In the genomic region with DNA sequence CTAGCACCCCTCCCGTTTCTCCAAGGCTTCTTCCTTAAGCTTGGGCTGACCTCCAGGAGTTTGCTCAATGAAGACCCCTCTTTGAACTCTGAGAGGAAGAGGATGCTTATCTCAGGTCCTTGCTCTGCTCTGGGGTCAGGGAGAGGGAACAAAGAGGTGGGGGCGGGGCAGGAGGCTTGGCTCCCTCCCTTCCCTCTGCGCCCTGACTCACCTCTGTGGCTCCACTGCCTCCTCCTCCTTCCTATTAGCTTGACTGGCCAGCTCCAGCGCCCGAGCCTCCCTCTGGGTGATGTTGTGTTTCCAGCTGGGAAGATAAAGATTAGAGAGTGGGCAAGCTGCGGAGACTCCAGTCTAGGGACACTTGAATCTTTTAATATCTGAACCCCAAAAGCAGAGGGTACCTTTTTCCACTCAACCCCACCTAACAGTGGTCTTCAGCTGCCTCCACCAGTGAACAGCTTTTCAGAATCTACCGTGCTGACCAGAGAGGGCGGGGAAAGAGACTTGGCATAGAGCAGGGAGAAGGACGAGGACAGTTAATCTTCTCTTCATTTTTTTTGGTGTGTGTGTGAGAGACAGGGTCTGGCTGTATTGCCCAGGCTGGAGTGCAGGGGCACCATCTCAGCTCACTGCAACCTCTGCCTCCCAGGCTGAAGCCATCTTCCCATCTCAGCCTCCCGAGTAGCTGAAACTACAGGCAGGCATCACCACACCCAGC, we compare ENCODE assay signal across 12 cellular contexts. TPM values are rescaled to one million over a fixed set of nuclear protein-coding genes. Genes with fewer than 3 reads are reported as not detected.
DNase-seq lines count a peak whose midpoint lies in the region; ATAC-seq, FAIRE-seq and TF ChIP-seq lines count a peak whose summit lies in the region.
"Had no signal": no experiment of that assay in that cellular context is flagged by ENCODE, and none has a peak within 500 bp of the region (broad histone marks: within the 10 kb centered on the region; RNA-seq: fewer than 3 reads in every experiment).

No MANE protein-coding gene starts in this region.

- TF ChIP-seq CTCF in Panc1 (IDR thresholded peaks at IDR 0.05) (no peak), endothelial cell of umbilical vein (IDR thresholded peaks at IDR 0.05; ENCODE audit: extremely low read depth in 1 of 2, insufficient read depth in 1 of 2, low read depth in 1 of 2, low read length in 2 of 2) (no peak), neural progenitor cell (IDR thresholded peaks at IDR 0.05) (no peak)

- H3K9ac ChIP-seq in endothelial cell of umbilical vein (replicated peaks; ENCODE audit: extremely low read depth, insufficient read depth, low read length): no peak overlapping the region
- no peak overlapping the region for H3K9ac ChIP-seq in neural progenitor cell

- DNase-seq in GM04504 (ENCODE audit: low read depth) (peak; percentile 33), Panc1 (ENCODE audit: low read depth, low spot score) (no peak), endothelial cell of umbilical vein (ENCODE audit: low read depth, low spot score) (peak; percentile 40), neural progenitor cell (ENCODE audit: low spot score) (peak; percentile 56), NCI-H1417 treated with DMSO at 0.1 percent for 48 hours (lab: John Stamatoyannopoulos, UW) (no peak), NCI-H1436 treated with DMSO at 0.1 percent for 48 hours (lab: John Stamatoyannopoulos, UW) (no peak), activated T-cell treated with anti-CD3 and anti-CD28 coated beads for 4 hours (no peak)
- no peak for DNase-seq in effector CD8-positive, alpha-beta T cell (lab: John Stamatoyannopoulos, UW)
- DNase-seq: NCI-H2171 had no signal

- H3K27me3 Mint-ChIP-seq in neural progenitor cell (ENCODE audit: insufficient read depth, low read depth): peaks cover 10% of the 10 kb centered on the region

- H3K27me3 ChIP-seq in Panc1 (ENCODE audit: control insufficient read depth, insufficient read depth, low read length) (no peaks in the 10 kb centered on the region), endothelial cell of umbilical vein (ENCODE audit: control insufficient read depth in 2 of 2, insufficient read depth in 2 of 2, low read length in 2 of 2) (no peaks in the 10 kb centered on the region), neural progenitor cell (no peaks in the 10 kb centered on the region)

- H3F3A ChIP-seq in neural progenitor cell (ENCODE audit: low read depth): peaks cover 26% of the 10 kb centered on the region

- H3K27ac ChIP-seq in Panc1 (ENCODE audit: low read length) (peak overlapping the region; percentile 25), endothelial cell of umbilical vein (ENCODE audit: insufficient read depth, low read depth, low read length) (no peak overlapping the region), neural progenitor cell (no peak overlapping the region)
- H3K27ac ChIP-seq: HL-60 had no signal

- intact Hi-C loops in Panc1 (cut with micrococcal nuclease; ENCODE audit: unreplicated experiment): no loop called here
- intact Hi-C loops in endothelial cell of umbilical vein (cut with micrococcal nuclease): no loop called here

- no peaks in the 10 kb centered on the region for H3K9me3 Mint-ChIP-seq in neural progenitor cell
- H3K9me3 Mint-ChIP-seq: T-helper 1 cell treated with Interleukin-12 subunit alpha and Interleukin-12 subunit beta and Interleukin-4 antibody, amounts not matched to agents 30 μg/mL and 1 μg/mL, for 36 hours had no signal

- no TSS peak for BruUV-seq in Panc1 (replicated peaks; lab: Mats Ljungman, UMichigan)
- BruUV-seq in endothelial cell of umbilical vein (replicated peaks; lab: Mats Ljungman, UMichigan): no TSS peak

- H3K4me2 ChIP-seq in endothelial cell of umbilical vein (ENCODE audit: insufficient read depth, low read length) (no peak overlapping the region), neural progenitor cell (peak overlapping the region; percentile 50)

- ATAC-seq in Panc1: peak; percentile 92

- POLR2A ChIA-PET in Panc1 (lab: Charles Lee) (interaction anchor here (0.6 to 1.3 kb wide), 3 partner anchors 17 to 41 kb away, joined by 3 to 5 read pairs (median 3); a partner anchor contains a TSS), endothelial cell of umbilical vein (lab: Charles Lee) (interaction anchor here (1.6 kb wide), 1 partner anchor 35 kb away, joined by 4 read pairs; a partner anchor contains a TSS)

- in situ Hi-C loops in Panc1 (cut with HindIII; ENCODE audit: low pct_unique_long_range_greater_than_20kb, low sequenced_read_pairs): no loop called here

- H3K36me3 Mint-ChIP-seq in neural progenitor cell: no peaks in the 10 kb centered on the region

- FAIRE-seq in endothelial cell of umbilical vein (lab: Jason Lieb, UNC): peak; percentile 92

- peak overlapping the region in 1 of 2 experiments; percentile 38; a peak in 2 of 4 replicates for H3K4me3 ChIP-seq in Panc1 (ENCODE audit: low read depth in 2 of 2, low read length in 2 of 2)
- H3K4me3 ChIP-seq in endothelial cell of umbilical vein (replicated peaks in 1 of 3; ENCODE audit: insufficient read depth in 1 of 3, low read depth in 1 of 3, low read length in 3 of 3): no peak overlapping the region
- H3K4me3 ChIP-seq in neural progenitor cell: no peak overlapping the region

- no peaks in the 10 kb centered on the region for H4K20me1 ChIP-seq in endothelial cell of umbilical vein (replicated peaks; ENCODE audit: control insufficient read depth, extremely low read depth, insufficient read depth, low read length)
- no peaks in the 10 kb centered on the region for H4K20me1 ChIP-seq in neural progenitor cell (ENCODE audit: low read depth)

- peaks cover 27% of the 10 kb centered on the region for H3K4me1 Mint-ChIP-seq in neural progenitor cell

- H3K9me3 ChIP-seq in Panc1 (ENCODE audit: control insufficient read depth, insufficient read depth, low read depth, low read length) (no peaks in the 10 kb centered on the region), endothelial cell of umbilical vein (replicated peaks; ENCODE audit: control insufficient read depth, insufficient read depth, low read length) (no peaks in the 10 kb centered on the region), neural progenitor cell (ENCODE audit: low read depth) (no peaks in the 10 kb centered on the region)

- H3K9me1 ChIP-seq in endothelial cell of umbilical vein (replicated peaks; ENCODE audit: control insufficient read depth, extremely low read depth, insufficient read depth, low read length): no peaks in the 10 kb centered on the region

- H3K36me3 ChIP-seq in Panc1 (ENCODE audit: control insufficient read depth, insufficient read depth, low read length): no peaks in the 10 kb centered on the region
- H3K36me3 ChIP-seq in endothelial cell of umbilical vein (ENCODE audit: control insufficient read depth in 2 of 2, extremely low read depth in 1 of 2, insufficient read depth in 2 of 2, low read length in 2 of 2): no peaks in the 10 kb centered on the region
- H3K36me3 ChIP-seq in neural progenitor cell: no peaks in the 10 kb centered on the region

- peak overlapping the region; percentile 58 for H2AFZ ChIP-seq in endothelial cell of umbilical vein (ENCODE audit: low read depth, low read length)
- H2AFZ ChIP-seq in neural progenitor cell (replicated peaks): peak overlapping the region; percentile 30

- TF ChIP-seq POLR2A in endothelial cell of umbilical vein (IDR thresholded peaks at IDR 0.05; ENCODE audit: low read depth, low read length): no peak

- H3K4me3 Mint-ChIP-seq in neural progenitor cell: no peak overlapping the region
- H3K4me3 Mint-ChIP-seq: T-helper 1 cell treated with Interleukin-12 subunit alpha and Interleukin-12 subunit beta and Interleukin-4 antibody, amounts not matched to agents 30 μg/mL and 1 μg/mL, for 36 hours had no signal

- H3K4me1 ChIP-seq in Panc1 (ENCODE audit: control insufficient read depth, insufficient read depth, low read length) (peaks cover 17% of the 10 kb centered on the region), endothelial cell of umbilical vein (ENCODE audit: control insufficient read depth, extremely low read depth, insufficient read depth, low read length) (peaks cover 8% of the 10 kb centered on the region), neural progenitor cell (peaks cover 18% of the 10 kb centered on the region)

- CTCF ChIA-PET in Panc1 (lab: Charles Lee) (interaction anchor here (0.6 to 4.0 kb wide), 6 partner anchors 8 to 219 kb away, joined by 3 to 27 read pairs (median 3); no protein-coding TSS in a partner anchor), endothelial cell of umbilical vein (lab: Charles Lee) (interaction anchor here (0.7 to 4.1 kb wide), 8 partner anchors 9 to 83 kb away, joined by 3 to 32 read pairs (median 6); a partner anchor contains a TSS)

- H3K79me2 ChIP-seq in endothelial cell of umbilical vein (ENCODE audit: control insufficient read depth, insufficient read depth, low read length) (no peaks in the 10 kb centered on the region), neural progenitor cell (ENCODE audit: low read depth) (no peaks in the 10 kb centered on the region)

- dilution Hi-C loops in endothelial cell of umbilical vein (cut with MboI; ENCODE audit: extremely low pct_ligation_motif_present, low sequenced_read_pairs): no loop called here

- H3K27ac Mint-ChIP-seq in neural progenitor cell: peak overlapping the region; percentile 66
- H3K27ac Mint-ChIP-seq: T-helper 1 cell treated with Interleukin-12 subunit alpha and Interleukin-12 subunit beta and Interleukin-4 antibody, amounts not matched to agents 30 μg/mL and 1 μg/mL, for 36 hours had no signal

RNA-seq across cellular contexts. Expression of a gene that starts 6.7 kb away (rescaled TPM):
- total RNA-seq in Panc1 (2021; ENCODE audit: unreplicated experiment): 0.77 TPM
- polyA plus RNA-seq in Panc1 (2012; ENCODE audit: insufficient read length): 1.6 TPM
- total RNA-seq in endothelial cell of umbilical vein: not detected in 2 replicates
- polyA plus RNA-seq in endothelial cell of umbilical vein: not detected in 2 replicates
- not detected in 2 replicates for polyA plus RNA-seq in endothelial cell of umbilical vein (2011; cell fraction: cytosol; rRNA removed)
- polyA plus RNA-seq in endothelial cell of umbilical vein (2011; cell fraction: nucleus; rRNA removed): not detected in 2 replicates
- polyA plus RNA-seq in endothelial cell of umbilical vein (2012): not detected in 2 replicates
- not detected in 2 replicates for polyA minus RNA-seq in endothelial cell of umbilical vein
- not detected for polyA minus RNA-seq in endothelial cell of umbilical vein (2011; cell fraction: cytosol; rRNA and poly(A)+ RNA removed)
- polyA minus RNA-seq in endothelial cell of umbilical vein (2011; cell fraction: nucleus; rRNA and poly(A)+ RNA removed): not detected in 2 replicates
- total RNA-seq in neural progenitor cell (ENCODE audit: low replicate concordance): not detected in 2 replicates
- total RNA-seq: cerebellum had no signal

RNA-seq across cellular contexts. Expression of a gene that starts 17.0 kb away (rescaled TPM):
- total RNA-seq in Panc1 (2021; ENCODE audit: unreplicated experiment): 371 TPM
- polyA plus RNA-seq in Panc1 (2012; ENCODE audit: insufficient read length): 299 TPM
- total RNA-seq in endothelial cell of umbilical vein: 166 and 173 TPM in 2 replicates
- 176 and 194 TPM in 2 replicates for polyA plus RNA-seq in endothelial cell of umbilical vein
- polyA plus RNA-seq in endothelial cell of umbilical vein (2011; cell fraction: cytosol; rRNA removed): 179 and 209 TPM in 2 replicates
- 94.3 and 101 TPM in 2 replicates for polyA plus RNA-seq in endothelial cell of umbilical vein (2011; cell fraction: nucleus; rRNA removed)
- polyA plus RNA-seq in endothelial cell of umbilical vein (2012): 145 and 159 TPM in 2 replicates
- polyA minus RNA-seq in endothelial cell of umbilical vein: 95.6 and 113 TPM in 2 replicates
- 67.4 TPM for polyA minus RNA-seq in endothelial cell of umbilical vein (2011; cell fraction: cytosol; rRNA and poly(A)+ RNA removed)
- polyA minus RNA-seq in endothelial cell of umbilical vein (2011; cell fraction: nucleus; rRNA and poly(A)+ RNA removed): 22.8 and 28.7 TPM in 2 replicates
- total RNA-seq in neural progenitor cell (ENCODE audit: low replicate concordance): 93.0 and 103 TPM in 2 replicates

RNA-seq across cellular contexts. Expression of a gene that starts 35.5 kb away (rescaled TPM):
- total RNA-seq in Panc1 (2021; ENCODE audit: unreplicated experiment) (109 TPM), endothelial cell of umbilical vein (91.7 and 99.5 TPM in 2 replicates), neural progenitor cell (ENCODE audit: low replicate concordance) (129 and 137 TPM in 2 replicates)
- polyA plus RNA-seq in Panc1 (2012; ENCODE audit: insufficient read length): 33.0 TPM
- 8.6 and 9.5 TPM in 2 replicates for polyA plus RNA-seq in endothelial cell of umbilical vein
- polyA plus RNA-seq in endothelial cell of umbilical vein (2011; cell fraction: cytosol; rRNA removed): 14.9 and 17.4 TPM in 2 replicates
- 44.6 and 46.9 TPM in 2 replicates for polyA plus RNA-seq in endothelial cell of umbilical vein (2011; cell fraction: nucleus; rRNA removed)
- 22.5 and 26.3 TPM in 2 replicates for polyA plus RNA-seq in endothelial cell of umbilical vein (2012)
- 18.7 and 24.3 TPM in 2 replicates for polyA minus RNA-seq in endothelial cell of umbilical vein
- 13.1 TPM for polyA minus RNA-seq in endothelial cell of umbilical vein (2011; cell fraction: cytosol; rRNA and poly(A)+ RNA removed)
- 25.2 and 30.8 TPM in 2 replicates for polyA minus RNA-seq in endothelial cell of umbilical vein (2011; cell fraction: nucleus; rRNA and poly(A)+ RNA removed)

RNA-seq across cellular contexts. Expression of a gene that starts 53.5 kb away (rescaled TPM):
- total RNA-seq in Panc1 (2021; ENCODE audit: unreplicated experiment) (223 TPM), endothelial cell of umbilical vein (95.1 and 104 TPM in 2 replicates), neural progenitor cell (ENCODE audit: low replicate concordance) (45.5 and 57.9 TPM in 2 replicates)
- polyA plus RNA-seq in Panc1 (2012; ENCODE audit: insufficient read length): 149 TPM
- polyA plus RNA-seq in endothelial cell of umbilical vein: 106 and 117 TPM in 2 replicates
- polyA plus RNA-seq in endothelial cell of umbilical vein (2011; cell fraction: cytosol; rRNA removed): 92.0 and 94.7 TPM in 2 replicates
- polyA plus RNA-seq in endothelial cell of umbilical vein (2011; cell fraction: nucleus; rRNA removed): 125 TPM in 2 replicates
- 74.8 and 88.4 TPM in 2 replicates for polyA plus RNA-seq in endothelial cell of umbilical vein (2012)
- 155 and 165 TPM in 2 replicates for polyA minus RNA-seq in endothelial cell of umbilical vein
- polyA minus RNA-seq in endothelial cell of umbilical vein (2011; cell fraction: cytosol; rRNA and poly(A)+ RNA removed): 81.9 TPM
- polyA minus RNA-seq in endothelial cell of umbilical vein (2011; cell fraction: nucleus; rRNA and poly(A)+ RNA removed): 65.4 and 103 TPM in 2 replicates

Comparison
In these comparisons a context has a peak if more than half of its experiments do, and no peak if none do; other contexts are left out.
1. DNase-seq: peak in GM04504 (single experiment), endothelial cell of umbilical vein (single experiment) and neural progenitor cell (single experiment); none in Panc1 (single experiment), effector CD8-positive, alpha-beta T cell (single experiment), NCI-H1417 treated with DMSO at 0.1 percent for 48 hours (single experiment), NCI-H1436 treated with DMSO at 0.1 percent for 48 hours (single experiment) and activated T-cell treated with anti-CD3 and anti-CD28 coated beads for 4 hours (single experiment).